In the genomic region with DNA sequence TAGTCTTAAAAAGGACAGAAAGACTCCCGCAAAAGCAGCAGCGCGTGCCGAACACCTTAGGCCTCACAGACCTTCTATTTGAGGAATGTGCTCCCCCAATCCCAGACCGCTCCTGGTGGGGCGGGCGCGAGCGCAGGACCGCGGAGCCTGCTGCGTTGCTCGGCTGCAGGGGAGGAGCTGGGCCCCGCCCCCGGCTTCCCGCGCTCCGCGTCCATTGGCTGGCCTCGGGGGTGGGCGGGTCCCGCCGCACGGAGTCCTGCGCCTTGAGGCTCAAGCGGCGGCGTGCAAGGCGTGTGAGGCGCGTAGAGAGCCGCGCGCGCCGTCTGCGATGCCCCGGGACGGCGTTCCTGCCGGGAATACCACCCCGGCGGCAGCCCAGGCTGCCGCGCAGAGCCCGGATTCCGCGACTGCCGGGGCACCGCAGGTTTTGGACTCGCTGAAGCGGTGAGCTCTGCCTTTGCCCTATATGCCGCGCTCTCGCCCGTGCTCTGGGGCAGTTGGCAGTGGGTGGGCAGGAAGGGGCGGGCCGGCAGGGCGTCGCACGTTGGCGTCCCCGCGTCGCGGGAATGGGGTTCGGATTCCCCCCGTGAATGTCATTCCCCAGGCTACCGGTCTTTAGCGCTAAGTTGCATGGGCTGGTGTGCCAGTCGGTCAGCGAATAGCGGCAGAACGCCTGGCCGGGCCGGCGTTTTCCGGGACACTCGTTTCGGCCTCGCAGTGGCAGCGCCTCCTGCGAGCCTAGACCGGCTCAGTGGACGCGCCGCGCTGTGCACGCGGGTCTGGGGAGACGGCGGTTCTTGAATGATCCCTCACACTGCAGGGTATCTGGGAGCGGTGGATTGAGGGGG, we compare ENCODE assay signal across 8 cellular contexts. TPM values are rescaled to one million over a fixed set of nuclear protein-coding genes. Genes with fewer than 3 reads are reported as not detected.
A peak's percentile ranks its signal among the peaks of the same experiment; 100 is the strongest.
DNase-seq lines count a peak whose midpoint lies in the region; ATAC-seq and TF ChIP-seq lines count a peak whose summit lies in the region.

No MANE protein-coding gene starts in this region.

- peaks cover 0 to 14% of the 10 kb centered on the region in 2 donors for H3K4me1 ChIP-seq in lung (ENCODE audit: control insufficient read depth in 2 of 2, insufficient read depth in 2 of 2, low read length in 2 of 2)

- no peaks in the 10 kb centered on the region for H3K9me3 ChIP-seq in lung (ENCODE audit: control insufficient read depth in 2 of 2, insufficient read depth in 1 of 2, low read length in 1 of 2)

- H3K27ac Mint-ChIP-seq in activated CD8-positive, alpha-beta T cell treated with anti-CD3 and anti-CD28 coated beads, Interleukin-2, amount 10 ng/mL, durations not matched to agents 7 days and 5 days = no peak overlapping the region

- peak overlapping the region; percentile 76 to 91 for H3K27ac ChIP-seq in lung (ENCODE audit: low read depth in 1 of 2, low read length in 1 of 2)

- 1% methylated on average over 87 to 93 of the region's 93 CpGs for WGBS in lung, 2 donors

- POLR2A ChIA-PET in activated CD8-positive, alpha-beta T cell treated with anti-CD3 and anti-CD28 coated beads, Interleukin-2, amount 10 ng/mL, durations not matched to agents 7 days and 5 days (lab: Charles Lee) = interaction anchor here (0.6 kb wide), 1 partner anchor 107 kb away, joined by 3 read pairs; no protein-coding TSS in a partner anchor

- peaks cover 76% of the 10 kb centered on the region for H3K27me3 Mint-ChIP-seq in activated CD8-positive, alpha-beta T cell treated with anti-CD3 and anti-CD28 coated beads, Interleukin-2, amount 10 ng/mL, durations not matched to agents 7 days and 5 days (ENCODE audit: low read depth)

- peak overlapping the region; percentile 69 for H3K4me3 Mint-ChIP-seq in activated CD8-positive, alpha-beta T cell treated with anti-CD3 and anti-CD28 coated beads, Interleukin-2, amount 10 ng/mL, durations not matched to agents 7 days and 5 days

- H3K4me3 ChIP-seq in AG09309 (ENCODE audit: control insufficient read depth, low read depth, low read length) = peak overlapping the region; percentile 89
- H3K4me3 ChIP-seq in lung = peak overlapping the region; percentile 49

- no peaks in the 10 kb centered on the region for H3K36me3 ChIP-seq in lung (ENCODE audit: control insufficient read depth in 2 of 2, insufficient read depth in 2 of 2, low read length in 2 of 2)

- H3K4me1 Mint-ChIP-seq in activated CD8-positive, alpha-beta T cell treated with anti-CD3 and anti-CD28 coated beads, Interleukin-2, amount 10 ng/mL, durations not matched to agents 7 days and 5 days (ENCODE audit: low read depth) = peaks cover 18% of the 10 kb centered on the region

- TF ChIP-seq CTCF in AG09309 (IDR thresholded peaks at IDR 0.05; ENCODE audit: control insufficient read depth, insufficient read depth, low read depth, low read length, missing control alignments) (no peak), lung (IDR thresholded peaks at IDR 0.05; ENCODE audit: control extremely low read depth, extremely low read depth) (no peak)

- H3K27me3 ChIP-seq in lung (ENCODE audit: control insufficient read depth, insufficient read depth) = no peaks in the 10 kb centered on the region

- DNase-seq in AG09309 (ENCODE audit: low read depth) = peak; percentile 24
- peak; percentile 45 for DNase-seq in NCI-H524 treated with DMSO at 0.1 percent for 48 hours (lab: John Stamatoyannopoulos, UW)
- peak; percentile 89 for DNase-seq in activated CD8-positive, alpha-beta T cell treated with anti-CD3 and anti-CD28 coated beads, Interleukin-2, amount 10 ng/mL, durations not matched to agents 7 days and 5 days
- peak; percentile 96 for DNase-seq in ecto neural progenitor cell (ENCODE audit: low spot score)
- DNase-seq in lung (ENCODE audit: low spot score) = peak; percentile 79
- peak; percentile 85 to 88 for DNase-seq in stimulated activated CD4-positive, alpha-beta T cell treated with anti-CD3 and anti-CD28 coated beads, Interleukin-4, amount 100 ng/mL, for 4 hours

- CTCF ChIA-PET in activated CD8-positive, alpha-beta T cell treated with anti-CD3 and anti-CD28 coated beads, Interleukin-2, amount 10 ng/mL, durations not matched to agents 7 days and 5 days (lab: Charles Lee) = interaction anchor here (0.7 to 1.5 kb wide), 5 partner anchors 13 to 70 kb away, joined by 3 to 4 read pairs (median 3); a partner anchor contains a TSS

- ATAC-seq in GM19025 (IDR thresholded peaks at IDR 0.05; ENCODE audit: low read depth, unreplicated experiment) (peak; percentile 99), HG03196 (IDR thresholded peaks at IDR 0.05; ENCODE audit: unreplicated experiment) (peak; percentile 99), lung (ENCODE audit: insufficient read depth, low FRiP score) (peak; percentile 100)
- peak; percentile 100 for ATAC-seq in activated CD8-positive, alpha-beta T cell treated with anti-CD3 and anti-CD28 coated beads, Interleukin-2, amount 10 ng/mL, durations not matched to agents 7 days and 5 days

- peaks cover 2% of the 10 kb centered on the region for H3K36me3 Mint-ChIP-seq in activated CD8-positive, alpha-beta T cell treated with anti-CD3 and anti-CD28 coated beads, Interleukin-2, amount 10 ng/mL, durations not matched to agents 7 days and 5 days (ENCODE audit: low read depth)

- H3K9me3 Mint-ChIP-seq in activated CD8-positive, alpha-beta T cell treated with anti-CD3 and anti-CD28 coated beads, Interleukin-2, amount 10 ng/mL, durations not matched to agents 7 days and 5 days (ENCODE audit: insufficient read depth) = no peaks in the 10 kb centered on the region

RNA-seq across cellular contexts. Expression of a gene that starts 49.6 kb away (rescaled TPM):
- 1 to 10 TPM; 1.3 to 1.5 TPM for total RNA-seq in activated CD8-positive, alpha-beta T cell treated with anti-CD3 and anti-CD28 coated beads, Interleukin-2, amount 10 ng/mL, durations not matched to agents 7 days and 5 days
- 10 to 100 TPM in 1 of 2 donors, 1 to 10 TPM in 1; 9.1 to 10.4 TPM for total RNA-seq in lung
- 1 to 10 TPM; 1.4 to 3.0 TPM for polyA plus RNA-seq in lung

RNA-seq across cellular contexts. Expression of a gene that starts 55.0 kb away (rescaled TPM):
- total RNA-seq in activated CD8-positive, alpha-beta T cell treated with anti-CD3 and anti-CD28 coated beads, Interleukin-2, amount 10 ng/mL, durations not matched to agents 7 days and 5 days = 10 to 100 TPM; 69.7 to 74.0 TPM
- total RNA-seq in lung = 100 to 1,000 TPM in 1 of 2 donors, 10 to 100 TPM in 1; 82.0 to 371 TPM
- polyA plus RNA-seq in lung = 100 to 1,000 TPM in 1 of 2 donors, 10 to 100 TPM in 1; 45.1 to 129 TPM

Comparison
In these comparisons a context has a peak if more than half of its experiments do, and no peak if none do; other contexts are left out.
1. Peak in every context shown above with its lines: DNase-seq, ATAC-seq, H3K4me3 ChIP-seq and H3K27ac ChIP-seq.
2. DNase-seq: peak in every context shown above with its lines; median percentile 96 in ecto neural progenitor cell; 89 in activated CD8-positive, alpha-beta T cell treated with anti-CD3 and anti-CD28 coated beads, Interleukin-2, amount 10 ng/mL, durations not matched to agents 7 days and 5 days; 86 in stimulated activated CD4-positive, alpha-beta T cell treated with anti-CD3 and anti-CD28 coated beads, Interleukin-4, amount 100 ng/mL, for 4 hours; 79 in lung; 45 in NCI-H524 treated with DMSO at 0.1 percent for 48 hours; 24 in AG09309.